ENCODE assay signal across 13 cellular contexts in genomic region chr9:124392254-124392653, GRCh38. TPM values are rescaled to one million over a fixed set of nuclear protein-coding genes. Genes with fewer than 3 reads are reported as not detected.
A peak's percentile ranks its signal among the peaks of the same experiment; 100 is the strongest.
DNase-seq lines count a peak whose midpoint lies in the region; ATAC-seq, FAIRE-seq and TF ChIP-seq lines count a peak whose summit lies in the region.
"Had no signal": no experiment of that assay in that cellular context is flagged by ENCODE, and none has a peak within 500 bp of the region (broad histone marks: within the 10 kb centered on the region; RNA-seq: fewer than 3 reads in every experiment).

No MANE protein-coding gene starts in this region.

- H3K27me3 ChIP-seq in brain microvascular endothelial cell (replicated peaks): no peaks in the 10 kb centered on the region
- H3K27me3 ChIP-seq in small intestine (ENCODE audit: control insufficient read depth in 2 of 2, insufficient read depth in 2 of 2, low read length in 2 of 2): no peaks in the 10 kb centered on the region

- ATAC-seq in HG03196 (IDR thresholded peaks at IDR 0.05; ENCODE audit: unreplicated experiment) (no peak), HG02763 (IDR thresholded peaks at IDR 0.05; ENCODE audit: unreplicated experiment) (no peak)

- H3K36me3 Mint-ChIP-seq in nephron progenitor cell (ENCODE audit: low read depth): peaks cover 5% of the 10 kb centered on the region

- H3K4me1 Mint-ChIP-seq in nephron progenitor cell: peaks cover 71% of the 10 kb centered on the region

- 88 to 95% (median 95%) methylated on average over 10 of the region's 10 CpGs for WGBS in small intestine, 3 donors

- DNase-seq in Daoy (ENCODE audit: low read depth): peak; percentile 51
- peak; percentile 91 to 96 for DNase-seq in NOMO-1 (lab: John Stamatoyannopoulos, UW; ENCODE audit: unreplicated experiment in 2 of 2)
- DNase-seq in brain microvascular endothelial cell: no peak
- no peak for DNase-seq in nephron progenitor cell
- no peak for DNase-seq in NCI-H2029 treated with DMSO at 0.1 percent for 48 hours (lab: John Stamatoyannopoulos, UW)
- DNase-seq in small intestine: no peak
- DNase-seq: CD8-positive, alpha-beta memory T cell; NCI-H748 treated with DMSO at 0.1 percent for 48 hours had no signal

- TF ChIP-seq CTCF in brain microvascular endothelial cell (IDR thresholded peaks at IDR 0.05; ENCODE audit: low read depth, low read length, missing control alignments) (no peak), nephron progenitor cell (IDR thresholded peaks at IDR 0.05) (no peak)

- no peaks in the 10 kb centered on the region for H3K9me3 Mint-ChIP-seq in nephron progenitor cell
- H3K9me3 Mint-ChIP-seq: CD8-positive, alpha-beta memory T cell had no signal

- H3K27me3 Mint-ChIP-seq in nephron progenitor cell (ENCODE audit: low read depth, poor library complexity): no peaks in the 10 kb centered on the region
- H3K27me3 Mint-ChIP-seq: CD8-positive, alpha-beta memory T cell had no signal

- no peak overlapping the region for H3K4me3 ChIP-seq in brain microvascular endothelial cell (ENCODE audit: low read depth, low read length)
- H3K4me3 ChIP-seq in small intestine (ENCODE audit: low read depth in 1 of 2, low read length in 2 of 2): no peak overlapping the region
- H3K4me3 ChIP-seq: skin epidermis had no signal

- peaks cover 2 to 4% of the 10 kb centered on the region in 2 donors for H3K4me1 ChIP-seq in small intestine (ENCODE audit: control insufficient read depth in 2 of 2, insufficient read depth in 1 of 2, low read depth in 1 of 2, low read length in 1 of 2)

- H3K36me3 ChIP-seq in brain microvascular endothelial cell (replicated peaks): peaks cover 8% of the 10 kb centered on the region
- peaks cover 0 to 3% of the 10 kb centered on the region in 2 donors for H3K36me3 ChIP-seq in small intestine (ENCODE audit: control insufficient read depth in 2 of 2, insufficient read depth in 2 of 2, low read length in 2 of 2)

- FAIRE-seq in small intestine (lab: Jason Lieb, UNC): no peak
- FAIRE-seq: urothelium cell line had no signal

- no peak overlapping the region for H3K4me3 Mint-ChIP-seq in nephron progenitor cell

- H3K27ac Mint-ChIP-seq in nephron progenitor cell: peak overlapping the region; percentile 60
- H3K27ac Mint-ChIP-seq: CD8-positive, alpha-beta memory T cell had no signal

- H3K27ac ChIP-seq in brain microvascular endothelial cell (peak overlapping the region; percentile 22), small intestine (ENCODE audit: low read depth in 1 of 2, low read length in 1 of 2) (no peak overlapping the region)

- in situ Hi-C loops in brain microvascular endothelial cell (cut with HindIII; ENCODE audit: low pct_ligation_motif_present, low sequenced_read_pairs): no loop called here

- no peaks in the 10 kb centered on the region for H3K9me3 ChIP-seq in small intestine (ENCODE audit: control insufficient read depth, low read depth)

RNA-seq across cellular contexts. Expression of gene PSMB7, which starts 23.0 kb away (rescaled TPM):
- 557 and 640 TPM in 2 replicates for total RNA-seq in Daoy (2014; rRNA removed; shearing (Covaris generic))
- 100 to 1,000 TPM; 183 to 221 (median 194) TPM for polyA plus RNA-seq in small intestine

RNA-seq across cellular contexts. Expression of gene ADGRD2, which starts 58.0 kb away (rescaled TPM):
- 0.23 TPM in 1 of 2 replicates, not detected in the other for total RNA-seq in Daoy (2014; rRNA removed; shearing (Covaris generic))
- polyA plus RNA-seq in small intestine: not detected
- total RNA-seq: CD8-positive, alpha-beta memory T cell; H7 had no signal
- polyA plus RNA-seq: CD8-positive, alpha-beta memory T cell had no signal

Comparison
In these comparisons a context has a peak if more than half of its experiments do, and no peak if none do; other contexts are left out.
1. DNase-seq: peak in Daoy (single experiment) and NOMO-1 (2 of 2); none in brain microvascular endothelial cell (single experiment), nephron progenitor cell (single experiment), NCI-H2029 treated with DMSO at 0.1 percent for 48 hours (single experiment) and small intestine (single experiment).